ENCODE assay signal across 23 cellular contexts in genomic region chr2:207584952-207585351, GRCh38. TPM values are rescaled to one million over a fixed set of nuclear protein-coding genes. Genes with fewer than 3 reads are reported as not detected.
DNase-seq lines count a peak whose midpoint lies in the region; ATAC-seq, FAIRE-seq and TF ChIP-seq lines count a peak whose summit lies in the region.
"Had no signal": no experiment of that assay in that cellular context is flagged by ENCODE, and none has a peak within 500 bp of the region (broad histone marks: within the 10 kb centered on the region; RNA-seq: fewer than 3 reads in every experiment).

No MANE protein-coding gene starts in this region.

- POLR2A ChIA-PET in HepG2 (lab: Yijun Ruan, JAX): no interaction called here

- no peak overlapping the region for H3K4me3 ChIP-seq in HepG2 (replicated peaks in 1 of 3; ENCODE audit: insufficient read depth in 1 of 3, low read depth in 2 of 3, low read length in 3 of 3)
- no peak overlapping the region for H3K4me3 ChIP-seq in right lobe of liver
- H3K4me3 ChIP-seq: BLaER1 treated with 17β-estradiol and CSF1 and Interleukin-3, amounts not matched to agents 10 nM and 100 nM; Peyer's patch had no signal

- TF ChIP-seq CTCF in HepG2 (CRISPR knock-in tag; IDR thresholded peaks at IDR 0.05) (no peak), right lobe of liver (IDR thresholded peaks at IDR 0.05) (no peak), osteocyte (IDR thresholded peaks at IDR 0.05) (no peak)

- no peak overlapping the region for H3K9ac ChIP-seq in HepG2 (ENCODE audit: insufficient read depth, low read depth, low read length)
- H3K9ac ChIP-seq: BLaER1 treated with 17β-estradiol and CSF1 and Interleukin-3, amounts not matched to agents 10 nM and 100 nM had no signal

- H3K9me3 Mint-ChIP-seq in activated CD4-positive, alpha-beta T cell treated with anti-CD3 and anti-CD28 coated beads, Interleukin-2, amount 10 ng/mL, durations not matched to agents 24 days and 14 days: peaks cover 5% of the 10 kb centered on the region
- H3K9me3 Mint-ChIP-seq in osteocyte (ENCODE audit: unreplicated experiment): no peaks in the 10 kb centered on the region

- no peak for TF ChIP-seq POLR2A in HepG2 (IDR thresholded peaks at IDR 0.05; ENCODE audit: insufficient read depth in 1 of 2, low read depth in 2 of 2, low read length in 2 of 2)
- no peak for TF ChIP-seq POLR2A in right lobe of liver (IDR thresholded peaks at IDR 0.05)

- H3K27ac ChIP-seq in HepG2 (ENCODE audit: extremely low read length, insufficient read depth, low read length): no peak overlapping the region
- H3K27ac ChIP-seq in right lobe of liver: no peak overlapping the region
- H3K27ac ChIP-seq: 22Rv1; BLaER1 treated with 17β-estradiol and CSF1 and Interleukin-3, amounts not matched to agents 10 nM and 100 nM; Peyer's patch had no signal

- H3K27ac Mint-ChIP-seq in activated CD4-positive, alpha-beta T cell treated with anti-CD3 and anti-CD28 coated beads, Interleukin-2, amount 10 ng/mL, durations not matched to agents 24 days and 14 days: peak overlapping the region; percentile 3
- H3K27ac Mint-ChIP-seq in osteocyte (ENCODE audit: unreplicated experiment): peak overlapping the region; percentile 3

- no peak for DNase-seq in activated CD4-positive, alpha-beta T cell treated with anti-CD3 and anti-CD28 coated beads, Interleukin-2, amount 10 ng/mL, durations not matched to agents 24 days and 14 days
- DNase-seq in activated CD4-positive, alpha-beta T cell treated with anti-CD3 and anti-CD28 coated beads, Interleukin-2, amount 50 U/mL, for 1 hour: no peak
- no peak for DNase-seq in HepG2 (ENCODE audit: low spot score)
- no peak for DNase-seq in right lobe of liver
- peak; percentile 57 for DNase-seq in left ventricle myocardium superior
- DNase-seq in osteocyte (ENCODE audit: extremely low spot score, unreplicated experiment): no peak
- no peak for DNase-seq in effector CD4-positive, alpha-beta T cell
- DNase-seq: ACHN, DMS53, GDM1, Kasumi-1, NCI-H1048, NCI-H1417 treated with DMSO at 0.1 percent for 48 hours, NCI-H187, NCI-H446, NCI-H526, Peyer's patch had no signal

- H3K4me2 ChIP-seq in HepG2 (ENCODE audit: low read depth, low read length): no peak overlapping the region
- H3K4me2 ChIP-seq: BLaER1 treated with 17β-estradiol and CSF1 and Interleukin-3, amounts not matched to agents 10 nM and 100 nM had no signal

- TF ChIP-seq EP300 in HepG2 (IDR thresholded peaks at IDR 0.05; ENCODE audit: low read depth in 2 of 2, low read length in 2 of 2): no peak
- no peak for TF ChIP-seq EP300 in HepG2 (CRISPR knock-in tag; IDR thresholded peaks at IDR 0.05; ENCODE audit: borderline replicate concordance)

- CTCF ChIA-PET in HepG2 (lab: Yijun Ruan, JAX; ENCODE audit: low intra/inter-chr PET ratio, low total read pairs): no interaction called here

- in situ Hi-C loops in HepG2 (cut with HindIII; ENCODE audit: extremely low pct_ligation_motif_present, low pct_unique_long_range_greater_than_20kb): no loop called here

- no peak for FAIRE-seq in HepG2 (lab: Jason Lieb, UNC)
- FAIRE-seq: D721Med, GM19239, H54 had no signal

- no peaks in the 10 kb centered on the region for H4K20me1 ChIP-seq in HepG2 (ENCODE audit: insufficient read depth, low read length)

- no peaks in the 10 kb centered on the region for H3K27me3 Mint-ChIP-seq in activated CD4-positive, alpha-beta T cell treated with anti-CD3 and anti-CD28 coated beads, Interleukin-2, amount 10 ng/mL, durations not matched to agents 24 days and 14 days
- no peaks in the 10 kb centered on the region for H3K27me3 Mint-ChIP-seq in osteocyte (ENCODE audit: unreplicated experiment)

- no TSS peak for BruUV-seq in HepG2 (replicated peaks; lab: Mats Ljungman, UMichigan)

- H3K4me3 Mint-ChIP-seq in activated CD4-positive, alpha-beta T cell treated with anti-CD3 and anti-CD28 coated beads, Interleukin-2, amount 10 ng/mL, durations not matched to agents 24 days and 14 days: no peak overlapping the region
- H3K4me3 Mint-ChIP-seq in osteocyte (ENCODE audit: unreplicated experiment): no peak overlapping the region

- peaks cover 14 to 70% of the 10 kb centered on the region in 2 experiments for H3K36me3 ChIP-seq in HepG2 (replicated peaks in 1 of 2; ENCODE audit: control insufficient read depth in 1 of 2, insufficient read depth in 2 of 2, low read length in 2 of 2)
- H3K36me3 ChIP-seq in right lobe of liver: peaks cover 0 to 18% (median 8%) of the 10 kb centered on the region in 4 donors

- no peak overlapping the region for H2AFZ ChIP-seq in HepG2 (ENCODE audit: low read length)

- peaks cover 78% of the 10 kb centered on the region for H3K36me3 Mint-ChIP-seq in activated CD4-positive, alpha-beta T cell treated with anti-CD3 and anti-CD28 coated beads, Interleukin-2, amount 10 ng/mL, durations not matched to agents 24 days and 14 days (ENCODE audit: low read depth)
- peaks cover 63% of the 10 kb centered on the region for H3K36me3 Mint-ChIP-seq in osteocyte (ENCODE audit: unreplicated experiment)

- H3K4me1 Mint-ChIP-seq in activated CD4-positive, alpha-beta T cell treated with anti-CD3 and anti-CD28 coated beads, Interleukin-2, amount 10 ng/mL, durations not matched to agents 24 days and 14 days: peaks cover 4% of the 10 kb centered on the region
- no peaks in the 10 kb centered on the region for H3K4me1 Mint-ChIP-seq in osteocyte (ENCODE audit: unreplicated experiment)

- H3K9me3 ChIP-seq in HepG2 (ENCODE audit: low read length) (no peaks in the 10 kb centered on the region), right lobe of liver (no peaks in the 10 kb centered on the region)
- H3K9me3 ChIP-seq: Peyer's patch had no signal

- intact Hi-C loops in activated CD4-positive, alpha-beta T cell treated with anti-CD3 and anti-CD28 coated beads, Interleukin-2, amount 10 ng/mL, durations not matched to agents 24 days and 14 days (cut with micrococcal nuclease): no loop called here
- intact Hi-C loops in HepG2 (cut with micrococcal nuclease; ENCODE audit: unreplicated experiment): no loop called here
- intact Hi-C loops in right lobe of liver (cut with DNase I): no loop called here
- intact Hi-C loops in left ventricle myocardium superior (cut with micrococcal nuclease): no loop called here

- H3K4me1 ChIP-seq in HepG2 (ENCODE audit: insufficient read depth, low read length) (no peaks in the 10 kb centered on the region), right lobe of liver (no peaks in the 10 kb centered on the region)
- H3K4me1 ChIP-seq: Peyer's patch had no signal

- no peak for TF ChIP-seq RAD21 in HepG2 (CRISPR knock-in tag; IDR thresholded peaks at IDR 0.05)

- WGBS in HepG2 (ENCODE audit: low lambda C conversion rate): 96% methylated on average over 4 of the region's 4 CpGs
- 100% methylated on average over 1 of the region's 4 CpGs for WGBS in right lobe of liver (ENCODE audit: insufficient coverage, low coverage, low lambda C conversion rate, missing lambda C conversion rate)

- H3K79me2 ChIP-seq in HepG2 (ENCODE audit: insufficient read depth, low read length): no peaks in the 10 kb centered on the region

- no peaks in the 10 kb centered on the region for H3K27me3 ChIP-seq in HepG2 (ENCODE audit: control insufficient read depth in 1 of 2, insufficient read depth in 2 of 2, low read length in 2 of 2)
- no peaks in the 10 kb centered on the region for H3K27me3 ChIP-seq in right lobe of liver
- H3K27me3 ChIP-seq: BLaER1 treated with 17β-estradiol and CSF1 and Interleukin-3, amounts not matched to agents 10 nM and 100 nM; Peyer's patch had no signal

- ATAC-seq in HepG2 (peak; percentile 42; the same call in 2 of the 3 replicates), right lobe of liver (no peak), left ventricle myocardium superior (peak; percentile 68), HG03521 (IDR thresholded peaks at IDR 0.05; ENCODE audit: unreplicated experiment) (no peak)

RNA-seq across cellular contexts. Expression of gene METTL21A, which starts 40.2 kb away (rescaled TPM):
- total RNA-seq in activated CD4-positive, alpha-beta T cell treated with anti-CD3 and anti-CD28 coated beads, Interleukin-2, amount 10 ng/mL, durations not matched to agents 24 days and 14 days: 37.9 and 42.6 TPM in 2 replicates
- 61.2 and 65.1 TPM in 2 replicates for total RNA-seq in HepG2 (2016; rRNA removed; fragmentation: Illumina TruSeq; extraction: Trizol)
- 110 and 117 TPM in 2 replicates for total RNA-seq in HepG2 (2016; cell fraction: cytosol; rRNA removed; fragmentation: Illumina TruSeq; extraction: Trizol; ENCODE audit: low read depth)
- 62.0 and 64.9 TPM in 2 replicates for total RNA-seq in HepG2 (2016; cell fraction: insoluble cytoplasmic fraction; rRNA removed; fragmentation: Illumina TruSeq; extraction: Trizol)
- total RNA-seq in HepG2 (2016; cell fraction: membrane; rRNA removed; fragmentation: Illumina TruSeq; extraction: Trizol): 135 and 136 TPM in 2 replicates
- 39.0 and 46.9 TPM in 2 replicates for total RNA-seq in HepG2 (2016; cell fraction: nucleus; rRNA removed; fragmentation: Illumina TruSeq; extraction: Trizol)
- 36.7 and 42.4 TPM in 2 replicates for polyA plus RNA-seq in HepG2 (2011; rRNA removed)
- 38.0 and 38.7 TPM in 2 replicates for polyA plus RNA-seq in HepG2 (2011; cell fraction: cytosol; rRNA removed)
- polyA plus RNA-seq in HepG2 (2011; cell fraction: nucleus; rRNA removed): 13.1 and 16.8 TPM in 2 replicates
- polyA plus RNA-seq in HepG2 (2012): 43.7 and 48.9 TPM in 2 replicates
- polyA plus RNA-seq in HepG2 (2016; cell fraction: cytosol; fragmentation: Illumina TruSeq; extraction: Trizol; ENCODE audit: low read depth): 134 and 160 TPM in 2 replicates
- 66.9 and 74.4 TPM in 2 replicates for polyA plus RNA-seq in HepG2 (2016; cell fraction: insoluble cytoplasmic fraction; fragmentation: Illumina TruSeq; extraction: Trizol; ENCODE audit: low read depth)
- 130 and 138 TPM in 2 replicates for polyA plus RNA-seq in HepG2 (2016; cell fraction: membrane; fragmentation: Illumina TruSeq; extraction: Trizol; ENCODE audit: low read depth)
- polyA plus RNA-seq in HepG2 (2016; cell fraction: nucleus; fragmentation: Illumina TruSeq; extraction: Trizol; ENCODE audit: insufficient read depth, low read depth): 69.6 and 71.3 TPM in 2 replicates
- polyA minus RNA-seq in HepG2 (2011; rRNA and poly(A)+ RNA removed; ENCODE audit: low replicate concordance): 10.4 and 23.3 TPM in 2 replicates
- polyA minus RNA-seq in HepG2 (2011; cell fraction: cytosol; rRNA and poly(A)+ RNA removed): 19.6 and 24.8 TPM in 2 replicates
- 22.7 and 31.5 TPM in 2 replicates for polyA minus RNA-seq in HepG2 (2011; cell fraction: nucleus; rRNA and poly(A)+ RNA removed)
- total RNA-seq in right lobe of liver: 10 to 100 TPM in 3 of 6 experiments, 1 to 10 TPM in 3; 7.2 to 24.1 (median 9.8) TPM
- 21.9 TPM for total RNA-seq in left ventricle myocardium superior
- 17.5 and 18.7 TPM in 2 replicates for total RNA-seq in osteocyte

RNA-seq across cellular contexts. Expression of gene CREB1, which starts 55.2 kb away (rescaled TPM):
- total RNA-seq in activated CD4-positive, alpha-beta T cell treated with anti-CD3 and anti-CD28 coated beads, Interleukin-2, amount 10 ng/mL, durations not matched to agents 24 days and 14 days: 106 and 107 TPM in 2 replicates
- 51.9 and 79.5 TPM in 2 replicates for total RNA-seq in HepG2 (2016; rRNA removed; fragmentation: Illumina TruSeq; extraction: Trizol)
- 30.8 and 35.3 TPM in 2 replicates for total RNA-seq in HepG2 (2016; cell fraction: cytosol; rRNA removed; fragmentation: Illumina TruSeq; extraction: Trizol; ENCODE audit: low read depth)
- 53.4 and 76.4 TPM in 2 replicates for total RNA-seq in HepG2 (2016; cell fraction: insoluble cytoplasmic fraction; rRNA removed; fragmentation: Illumina TruSeq; extraction: Trizol)
- 35.2 and 40.3 TPM in 2 replicates for total RNA-seq in HepG2 (2016; cell fraction: membrane; rRNA removed; fragmentation: Illumina TruSeq; extraction: Trizol)
- total RNA-seq in HepG2 (2016; cell fraction: nucleus; rRNA removed; fragmentation: Illumina TruSeq; extraction: Trizol): 48.0 and 50.4 TPM in 2 replicates
- 49.3 and 51.8 TPM in 2 replicates for polyA plus RNA-seq in HepG2 (2011; rRNA removed)
- 29.0 and 29.6 TPM in 2 replicates for polyA plus RNA-seq in HepG2 (2011; cell fraction: cytosol; rRNA removed)
- polyA plus RNA-seq in HepG2 (2011; cell fraction: nucleus; rRNA removed): 38.1 and 40.9 TPM in 2 replicates
- 24.6 and 28.3 TPM in 2 replicates for polyA plus RNA-seq in HepG2 (2012)
- polyA plus RNA-seq in HepG2 (2016; cell fraction: cytosol; fragmentation: Illumina TruSeq; extraction: Trizol; ENCODE audit: low read depth): 7.6 and 8.2 TPM in 2 replicates
- polyA plus RNA-seq in HepG2 (2016; cell fraction: insoluble cytoplasmic fraction; fragmentation: Illumina TruSeq; extraction: Trizol; ENCODE audit: low read depth): 40.9 and 45.2 TPM in 2 replicates
- polyA plus RNA-seq in HepG2 (2016; cell fraction: membrane; fragmentation: Illumina TruSeq; extraction: Trizol; ENCODE audit: low read depth): 14.6 and 15.8 TPM in 2 replicates
- 24.2 and 42.3 TPM in 2 replicates for polyA plus RNA-seq in HepG2 (2016; cell fraction: nucleus; fragmentation: Illumina TruSeq; extraction: Trizol; ENCODE audit: insufficient read depth, low read depth)
- 92.6 and 106 TPM in 2 replicates for polyA minus RNA-seq in HepG2 (2011; rRNA and poly(A)+ RNA removed; ENCODE audit: low replicate concordance)
- polyA minus RNA-seq in HepG2 (2011; cell fraction: cytosol; rRNA and poly(A)+ RNA removed): 36.9 and 38.6 TPM in 2 replicates
- polyA minus RNA-seq in HepG2 (2011; cell fraction: nucleus; rRNA and poly(A)+ RNA removed): 76.7 and 91.5 TPM in 2 replicates
- 10 to 100 TPM; 10.1 to 22.6 (median 16.8) TPM for total RNA-seq in right lobe of liver
- 51.0 TPM for total RNA-seq in left ventricle myocardium superior
- 71.0 and 74.2 TPM in 2 replicates for total RNA-seq in osteocyte

Comparison
In these comparisons a context has a peak if more than half of its experiments do, and no peak if none do; other contexts are left out.
1. ATAC-seq: peak in HepG2 (single experiment) and left ventricle myocardium superior (single experiment); none in right lobe of liver (0 of 4) and HG03521 (single experiment).